In the genomic region with DNA sequence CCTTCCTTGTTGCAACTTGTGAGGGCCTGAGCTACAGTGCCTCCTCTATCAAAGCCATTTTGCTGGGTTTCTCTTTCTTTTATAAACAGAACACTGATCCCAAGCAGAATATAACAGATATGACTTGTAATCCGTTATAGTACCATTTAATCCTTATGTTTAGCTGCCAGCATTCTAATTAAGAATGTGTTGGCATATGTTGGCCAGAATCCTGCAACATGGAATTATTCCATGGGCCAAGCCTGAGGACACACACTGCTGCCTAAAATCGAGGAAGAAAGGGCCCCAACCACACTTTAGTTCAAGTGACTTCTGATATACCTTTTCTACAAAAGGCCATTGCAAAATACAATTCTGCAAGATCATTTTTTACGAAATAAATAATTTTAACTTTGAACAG, we compare ENCODE assay signal across 1 cellular context.
TF ChIP-seq lines count a peak whose summit lies in the region.

No MANE protein-coding gene starts in this region.

TF ChIP-seq in HCT116, 20 proteins besides CTCF, POLR2A, EP300 and RAD21 (continued from another document):
- TF ChIP-seq REST (IDR thresholded peaks at IDR 0.05; ENCODE audit: low read depth) = no peak
- TF ChIP-seq MAX (IDR thresholded peaks at IDR 0.05) = no peak
- TF ChIP-seq EZH2phosphoT487 (IDR thresholded peaks at IDR 0.05; ENCODE audit: borderline replicate concordance) = no peak
- no peak for TF ChIP-seq TCF7L2 (IDR thresholded peaks at IDR 0.05; ENCODE audit: borderline replicate concordance, extremely low read depth, insufficient read depth, insufficient read length)
- no peak for TF ChIP-seq YY1 (IDR thresholded peaks at IDR 0.05; ENCODE audit: extremely low read depth, insufficient replicate concordance, low read depth, low read length)
- no peak for TF ChIP-seq ZNF274 (IDR thresholded peaks at IDR 0.05; ENCODE audit: low read depth, low read length)
- TF ChIP-seq ZFX (IDR thresholded peaks at IDR 0.05) = no peak
